In the genomic region with DNA sequence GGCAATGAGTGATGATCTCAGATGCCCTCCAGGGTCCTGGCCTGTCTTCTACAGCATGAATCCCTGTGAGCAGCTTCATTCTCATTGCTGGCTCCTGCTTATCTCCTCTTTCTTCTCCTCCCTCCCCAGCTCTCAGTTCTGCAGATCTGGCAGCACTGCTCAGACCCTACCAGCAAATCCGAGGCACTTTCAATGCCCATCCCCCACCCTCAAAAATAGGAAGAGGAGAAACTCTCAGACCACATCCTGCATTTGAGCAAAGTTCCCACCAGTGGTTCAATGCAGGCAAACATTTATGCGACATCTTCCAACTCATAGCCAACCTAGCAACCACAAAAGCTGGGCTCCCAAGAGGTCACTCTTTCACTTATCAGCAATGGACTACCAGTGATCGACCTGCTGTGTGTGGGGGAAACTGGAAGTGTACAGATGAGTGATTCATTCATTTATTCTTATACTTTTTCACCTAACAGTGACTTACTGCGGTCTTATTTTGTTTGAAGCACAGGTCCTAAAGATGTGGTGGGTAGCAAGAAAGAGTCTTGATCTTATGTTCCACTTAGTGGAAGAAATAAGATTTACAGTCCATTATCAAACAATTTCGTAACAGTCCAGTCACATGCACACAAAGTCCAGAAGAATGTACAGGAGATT, we compare ENCODE assay signal across 9 cellular contexts. TPM values are rescaled to one million over a fixed set of nuclear protein-coding genes. Genes with fewer than 3 reads are reported as not detected.
A peak's percentile ranks its signal among the peaks of the same experiment; 100 is the strongest.
DNase-seq lines count a peak whose midpoint lies in the region; ATAC-seq, FAIRE-seq and TF ChIP-seq lines count a peak whose summit lies in the region.
"Had no signal": no experiment of that assay in that cellular context is flagged by ENCODE, and none has a peak within 500 bp of the region (broad histone marks: within the 10 kb centered on the region; RNA-seq: fewer than 3 reads in every experiment).

No MANE protein-coding gene starts in this region.

- peak overlapping the region; percentile 32 for H3K4me3 Mint-ChIP-seq in activated T-cell treated with anti-CD3 and anti-CD28 coated beads, Interleukin-2, amount 50 U/mL, for 24 hours

- TF ChIP-seq POLR2A in GM12891 (IDR thresholded peaks at IDR 0.05; ENCODE audit: low read depth, low read length): 0 out of 2 replicates have a peak, but pooled peaks have one; percentile 11
- TF ChIP-seq POLR2A in suprapubic skin (IDR thresholded peaks at IDR 0.05): no peak

- peaks cover 7% of the 10 kb centered on the region for H3K9me3 Mint-ChIP-seq in activated T-cell treated with anti-CD3 and anti-CD28 coated beads, Interleukin-2, amount 50 U/mL, for 24 hours

- peaks cover 93% of the 10 kb centered on the region for H3K4me1 Mint-ChIP-seq in activated T-cell treated with anti-CD3 and anti-CD28 coated beads, Interleukin-2, amount 50 U/mL, for 24 hours (ENCODE audit: low read depth)

- ATAC-seq in GM21390 (IDR thresholded peaks at IDR 0.05; ENCODE audit: unreplicated experiment): peak; percentile 49
- peak; percentile 53 for ATAC-seq in HG03571 (IDR thresholded peaks at IDR 0.05; ENCODE audit: unreplicated experiment)

- TF ChIP-seq EP300 in suprapubic skin (IDR thresholded peaks at IDR 0.05): no peak

- H3K9me3 ChIP-seq in neutrophil (no peaks in the 10 kb centered on the region), suprapubic skin (no peaks in the 10 kb centered on the region)
- H3K9me3 ChIP-seq: heart right ventricle had no signal

- no peaks in the 10 kb centered on the region for H3K27me3 Mint-ChIP-seq in activated T-cell treated with anti-CD3 and anti-CD28 coated beads, Interleukin-2, amount 50 U/mL, for 24 hours

- H3K27ac ChIP-seq in neutrophil (peak overlapping the region; percentile 81), dorsolateral prefrontal cortex (no peak overlapping the region), suprapubic skin (no peak overlapping the region)

- H3K4me1 ChIP-seq in neutrophil (ENCODE audit: control insufficient read depth in 1 of 2, insufficient read depth in 1 of 2, low read depth in 1 of 2, low read length in 1 of 2): peaks cover 34 to 35% of the 10 kb centered on the region in 2 experiments
- peaks cover 13% of the 10 kb centered on the region for H3K4me1 ChIP-seq in suprapubic skin

- 74% methylated on average over 5 of the region's 5 CpGs for WGBS in suprapubic skin

- H3K27me3 ChIP-seq in neutrophil (no peaks in the 10 kb centered on the region), dorsolateral prefrontal cortex (no peaks in the 10 kb centered on the region), suprapubic skin (no peaks in the 10 kb centered on the region)
- H3K27me3 ChIP-seq: heart right ventricle had no signal

- peak overlapping the region; percentile 92 for H3K27ac Mint-ChIP-seq in activated T-cell treated with anti-CD3 and anti-CD28 coated beads, Interleukin-2, amount 50 U/mL, for 24 hours

- no peaks in the 10 kb centered on the region for H3K36me3 Mint-ChIP-seq in activated T-cell treated with anti-CD3 and anti-CD28 coated beads, Interleukin-2, amount 50 U/mL, for 24 hours (ENCODE audit: low read depth)

- DNase-seq in GM12891 (ENCODE audit: insufficient read length, low spot score) (no peak), dorsolateral prefrontal cortex (no peak), suprapubic skin (ENCODE audit: low spot score in 2 of 2) (no peak)
- DNase-seq in activated T-cell treated with anti-CD3 and anti-CD28 coated beads, Interleukin-2, amount 50 U/mL, for 24 hours: peak; percentile 68
- DNase-seq in effector CD8-positive, alpha-beta T cell (lab: John Stamatoyannopoulos, UW): no peak
- DNase-seq: heart right ventricle had no signal

- intact Hi-C loops in dorsolateral prefrontal cortex (cut with DNase I): loop anchor here (2.0 to 10.0 kb wide), 6 partner anchors 46 to 543 kb away; no protein-coding TSS in a partner anchor

- FAIRE-seq in GM12891 (lab: Jason Lieb, UNC): peak; percentile 91

- TF ChIP-seq CTCF in neutrophil (IDR thresholded peaks at IDR 0.05): no peak
- no peak for TF ChIP-seq CTCF in dorsolateral prefrontal cortex (IDR thresholded peaks at IDR 0.05 in 54 of 56, conservative IDR thresholded peaks at IDR 0.05 in 2 of 56; ENCODE audit: low read depth in 1 of 56, partially characterized antibody in 56 of 56)
- TF ChIP-seq CTCF in suprapubic skin (IDR thresholded peaks at IDR 0.05): no peak

- H3K4me3 ChIP-seq in neutrophil (ENCODE audit: low read depth in 1 of 2, low read length in 1 of 2) (peak overlapping the region; percentile 22 to 32), dorsolateral prefrontal cortex (no peak overlapping the region), suprapubic skin (no peak overlapping the region)

- no peaks in the 10 kb centered on the region for H3K36me3 ChIP-seq in neutrophil
- H3K36me3 ChIP-seq in suprapubic skin: no peaks in the 10 kb centered on the region
- H3K36me3 ChIP-seq: heart right ventricle had no signal

TF ChIP-seq in GM12891, 5 proteins besides CTCF, POLR2A, EP300 and RAD21:
- peak; percentile 92 for TF ChIP-seq POU2F2 (IDR thresholded peaks at IDR 0.05; ENCODE audit: low read depth, low read length)
- 0 out of 2 replicates have a peak, but pooled peaks have one; percentile 39 for TF ChIP-seq POLR2AphosphoS5 (IDR thresholded peaks at IDR 0.05; ENCODE audit: low read depth, low read length)
- no peak for TF ChIP-seq PAX5 (IDR thresholded peaks at IDR 0.05; ENCODE audit: insufficient read depth, low read length, severe bottlenecking)
- peak; percentile 86 for TF ChIP-seq SPI1 (IDR thresholded peaks at IDR 0.05; ENCODE audit: low read depth, low read length)
- no peak; the same call in 1 of the 2 replicates for TF ChIP-seq TAF1 (IDR thresholded peaks at IDR 0.05; ENCODE audit: low read depth, low read length)

RNA-seq across cellular contexts. Expression of gene CHI3L2, which starts 5.8 kb away (rescaled TPM):
- 273 TPM for polyA plus RNA-seq in GM12891 (2012; ENCODE audit: low read depth, missing spikeins)
- total RNA-seq in dorsolateral prefrontal cortex (100 to 1,000 TPM in 2 of 120 experiments, 10 to 100 TPM in 44, 1 to 10 TPM in 66, under 1 TPM in 6, not detected in 2; 0.59 to 922 (median 7.4) TPM), suprapubic skin (1 to 10 TPM; 4.7 to 9.8 (median 7.7) TPM)

RNA-seq across cellular contexts. Expression of gene DENND2D, which starts 21.3 kb away (rescaled TPM):
- 33.0 TPM for polyA plus RNA-seq in GM12891 (2012; ENCODE audit: low read depth, missing spikeins)
- total RNA-seq in dorsolateral prefrontal cortex: 10 to 100 TPM in 2 of 120 experiments, 1 to 10 TPM in 117, under 1 TPM in 1; 0.76 to 13.9 (median 3.6) TPM
- 10 to 100 TPM; 25.3 to 37.1 (median 31.8) TPM for total RNA-seq in suprapubic skin

Comparison
In these comparisons a context has a peak if more than half of its experiments do, and no peak if none do; other contexts are left out.
1. H3K4me3 ChIP-seq: peak in neutrophil (2 of 2); none in dorsolateral prefrontal cortex (0 of 59) and suprapubic skin (single experiment).